8 cellular contexts compared by ENCODE assay signal in genomic region chr13:27620377-27621115, GRCh38. TPM values are rescaled to one million over a fixed set of nuclear protein-coding genes. Genes with fewer than 3 reads are reported as not detected.
DNase-seq lines count a peak whose midpoint lies in the region; ATAC-seq and TF ChIP-seq lines count a peak whose summit lies in the region.

TSS of gene LNX2 (minus strand) at chr13:27620529. CDS start at chr13:27581703, 38,826 bp downstream.

- peaks cover 43% of the 10 kb centered on the region for H3K36me3 Mint-ChIP-seq in activated T-helper 17 cell treated with anti-CD3 and anti-CD28 coated beads, Interleukin-2, amount 50 U/mL, for 72 hours (ENCODE audit: low read depth)
- H3K36me3 Mint-ChIP-seq in naive thymus-derived CD8-positive, alpha-beta T cell, result peaks cover 5 to 26% (median 8%) of the 10 kb centered on the region in 3 donors
- H3K36me3 Mint-ChIP-seq in stimulated activated naive B cell treated with anti-CD40 and anti-IgM and Interleukin-4, amounts not matched to agents 10 μg/mL and 1 μg/mL and 100 μg/mL, for 72 hours, result peaks cover 13 to 29% of the 10 kb centered on the region in 2 donors

- H3K4me1 Mint-ChIP-seq in activated T-helper 17 cell treated with anti-CD3 and anti-CD28 coated beads, Interleukin-2, amount 50 U/mL, for 72 hours, result peaks cover 40% of the 10 kb centered on the region
- peaks cover 29 to 70% (median 63%) of the 10 kb centered on the region in 4 donors for H3K4me1 Mint-ChIP-seq in naive thymus-derived CD8-positive, alpha-beta T cell
- peaks cover 39 to 62% of the 10 kb centered on the region in 2 donors for H3K4me1 Mint-ChIP-seq in stimulated activated naive B cell treated with anti-CD40 and anti-IgM and Interleukin-4, amounts not matched to agents 10 μg/mL and 1 μg/mL and 100 μg/mL, for 72 hours

- WGBS in GM23248 (ENCODE audit: low coverage in 1 of 2, low lambda C conversion rate in 2 of 2, missing lambda C conversion rate in 2 of 2), 2 experiments, result 1 to 2% methylated on average over 58 to 76 of the region's 79 CpGs

- H3K27ac ChIP-seq in DOHH2 (ENCODE audit: low read depth, low read length), result peak within 1 kb of the TSS; percentile 84
- H3K27ac ChIP-seq in GM23248, result peak within 1 kb of the TSS; percentile 75
- peak within 1 kb of the TSS; percentile 56 for H3K27ac ChIP-seq in fibroblast of lung (ENCODE audit: insufficient read depth, low read length)

- peak within 1 kb of the TSS; percentile 87 for H3K4me3 Mint-ChIP-seq in activated T-helper 17 cell treated with anti-CD3 and anti-CD28 coated beads, Interleukin-2, amount 50 U/mL, for 72 hours
- H3K4me3 Mint-ChIP-seq in naive thymus-derived CD8-positive, alpha-beta T cell, result peak within 1 kb of the TSS; percentile 83 to 97 (median 96)
- peak within 1 kb of the TSS; percentile 94 for H3K4me3 Mint-ChIP-seq in stimulated activated naive B cell treated with anti-CD40 and anti-IgM and Interleukin-4, amounts not matched to agents 10 μg/mL and 1 μg/mL and 100 μg/mL, for 72 hours

- POLR2A ChIA-PET in naive thymus-derived CD8-positive, alpha-beta T cell (lab: Charles Lee), result interaction anchor here (0.8 to 4.1 kb wide), 18 partner anchors 8 to 519 kb away, joined by 3 to 106 read pairs (median 4); partner anchors contain the start of genes GTF3A, MTIF3 and RPL21

- ATAC-seq in activated T-helper 17 cell treated with anti-CD3 and anti-CD28 coated beads, Interleukin-2, amount 50 U/mL, for 72 hours (replicated peaks), result peak; percentile 92
- peak; percentile 82 to 85 for ATAC-seq in naive thymus-derived CD8-positive, alpha-beta T cell
- peak; percentile 92 for ATAC-seq in stimulated activated naive B cell treated with anti-CD40 and anti-IgM and Interleukin-4, amounts not matched to agents 10 μg/mL and 1 μg/mL and 100 μg/mL, for 72 hours (replicated peaks)

- in situ Hi-C loops in GM23248 (cut with MboI), result no loop called here

- peaks cover 7% of the 10 kb centered on the region for H3F3A ChIP-seq in DOHH2 (ENCODE audit: control insufficient read depth, insufficient read depth)
- peaks cover 15% of the 10 kb centered on the region for H3F3A ChIP-seq in GM23248 (ENCODE audit: insufficient read depth)

- H4K20me1 ChIP-seq in DOHH2 (ENCODE audit: control insufficient read depth, insufficient read depth, low read depth, low read length) (peaks cover 18% of the 10 kb centered on the region), GM23248 (ENCODE audit: insufficient read depth) (no peaks in the 10 kb centered on the region), fibroblast of lung (ENCODE audit: control insufficient read depth, extremely low read depth, insufficient read depth, low read length) (no peaks in the 10 kb centered on the region)

- H2AFZ ChIP-seq in GM23248 (peak within 1 kb of the TSS; percentile 97), fibroblast of lung (ENCODE audit: low read length) (peak within 1 kb of the TSS; percentile 92)

- H3K4me1 ChIP-seq in DOHH2 (ENCODE audit: control insufficient read depth, low read length) (peaks cover 53% of the 10 kb centered on the region), GM23248 (ENCODE audit: insufficient read depth) (peaks cover 18% of the 10 kb centered on the region), fibroblast of lung (ENCODE audit: control insufficient read depth, extremely low read depth, insufficient read depth, low read length) (peaks cover 3% of the 10 kb centered on the region)

- no peaks in the 10 kb centered on the region for H3K9me3 Mint-ChIP-seq in activated T-helper 17 cell treated with anti-CD3 and anti-CD28 coated beads, Interleukin-2, amount 50 U/mL, for 72 hours
- H3K9me3 Mint-ChIP-seq in naive thymus-derived CD8-positive, alpha-beta T cell, result no peaks in the 10 kb centered on the region
- no peaks in the 10 kb centered on the region for H3K9me3 Mint-ChIP-seq in stimulated activated naive B cell treated with anti-CD40 and anti-IgM and Interleukin-4, amounts not matched to agents 10 μg/mL and 1 μg/mL and 100 μg/mL, for 72 hours

- H3K9ac ChIP-seq in GM23248 (peak within 1 kb of the TSS; percentile 90), fibroblast of lung (ENCODE audit: insufficient read depth, low read length) (peak within 1 kb of the TSS; percentile 68)

- H3K79me2 ChIP-seq in DOHH2 (ENCODE audit: control insufficient read depth, low read length) (peaks cover 89% of the 10 kb centered on the region), GM23248 (ENCODE audit: insufficient read depth) (peaks cover 75% of the 10 kb centered on the region), fibroblast of lung (ENCODE audit: control insufficient read depth, insufficient read depth, low read length) (peaks cover 40% of the 10 kb centered on the region)

- no peaks in the 10 kb centered on the region for H3K27me3 Mint-ChIP-seq in activated T-helper 17 cell treated with anti-CD3 and anti-CD28 coated beads, Interleukin-2, amount 50 U/mL, for 72 hours
- H3K27me3 Mint-ChIP-seq in naive thymus-derived CD8-positive, alpha-beta T cell, result no peaks in the 10 kb centered on the region
- no peaks in the 10 kb centered on the region for H3K27me3 Mint-ChIP-seq in stimulated activated naive B cell treated with anti-CD40 and anti-IgM and Interleukin-4, amounts not matched to agents 10 μg/mL and 1 μg/mL and 100 μg/mL, for 72 hours

- peak within 1 kb of the TSS; percentile 87 for H3K27ac Mint-ChIP-seq in activated T-helper 17 cell treated with anti-CD3 and anti-CD28 coated beads, Interleukin-2, amount 50 U/mL, for 72 hours
- peak within 1 kb of the TSS; percentile 88 to 99 (median 98) for H3K27ac Mint-ChIP-seq in naive thymus-derived CD8-positive, alpha-beta T cell
- H3K27ac Mint-ChIP-seq in stimulated activated naive B cell treated with anti-CD40 and anti-IgM and Interleukin-4, amounts not matched to agents 10 μg/mL and 1 μg/mL and 100 μg/mL, for 72 hours, result peak within 1 kb of the TSS; percentile 93

- H3K4me2 ChIP-seq in DOHH2 (ENCODE audit: low read length), result peak within 1 kb of the TSS; percentile 91
- H3K4me2 ChIP-seq in GM23248 (ENCODE audit: unreplicated experiment), result peak within 1 kb of the TSS; percentile 98
- peak within 1 kb of the TSS; percentile 93 for H3K4me2 ChIP-seq in fibroblast of lung (ENCODE audit: extremely low read depth, insufficient read depth, low read length)

- H3K27me3 ChIP-seq in DOHH2 (ENCODE audit: control insufficient read depth, low read length) (no peaks in the 10 kb centered on the region), GM23248 (replicated peaks; ENCODE audit: insufficient read depth) (no peaks in the 10 kb centered on the region), fibroblast of lung (ENCODE audit: control insufficient read depth, insufficient read depth, low read length) (no peaks in the 10 kb centered on the region)

- H3K9me2 ChIP-seq in DOHH2 (replicated peaks; ENCODE audit: control insufficient read depth, low read length) (no peaks in the 10 kb centered on the region), GM23248 (ENCODE audit: insufficient read depth) (no peaks in the 10 kb centered on the region)

- H3K9me3 ChIP-seq in DOHH2 (ENCODE audit: control insufficient read depth, insufficient read depth, low read length) (no peaks in the 10 kb centered on the region), GM23248 (ENCODE audit: low read depth) (no peaks in the 10 kb centered on the region), fibroblast of lung (ENCODE audit: control insufficient read depth, insufficient read depth, low read depth, low read length) (no peaks in the 10 kb centered on the region)

- H3K4me3 ChIP-seq in DOHH2 (ENCODE audit: low read length) (peak within 1 kb of the TSS; percentile 88), GM23248 (peak within 1 kb of the TSS; percentile 93), fibroblast of lung (replicated peaks in 1 of 4; ENCODE audit: control extremely low read depth in 1 of 4, insufficient read depth in 1 of 4, low read depth in 3 of 4, low read length in 4 of 4) (peak within 1 kb of the TSS; percentile 79 to 86 (median 83))

- H3K36me3 ChIP-seq in DOHH2 (ENCODE audit: control insufficient read depth, low read length) (peaks cover 38% of the 10 kb centered on the region), GM23248 (ENCODE audit: low read depth) (peaks cover 7% of the 10 kb centered on the region; the same call in 1 of the 2 replicates), fibroblast of lung (ENCODE audit: control insufficient read depth, insufficient read depth, low read length) (peaks cover 2% of the 10 kb centered on the region)

- DNase-seq in GM23248 (peak; percentile 99), LHCN-M2 (ENCODE audit: low read depth) (peak; percentile 95), RPMI7951 (ENCODE audit: low read depth) (peak; percentile 93), fibroblast of lung (ENCODE audit: low read depth in 2 of 2) (peak; percentile 95 to 96)
- DNase-seq in naive thymus-derived CD8-positive, alpha-beta T cell, result peak; percentile 93 to 97 (median 96)
- peak; percentile 98 for DNase-seq in stimulated activated naive B cell treated with anti-CD40 and anti-IgM and Interleukin-4, amounts not matched to agents 10 μg/mL and 1 μg/mL and 100 μg/mL, for 72 hours

- no peak for TF ChIP-seq CTCF in DOHH2 (IDR thresholded peaks at IDR 0.05; ENCODE audit: low read depth, low read length, poor library complexity, severe bottlenecking)
- TF ChIP-seq CTCF in fibroblast of lung (conservative IDR thresholded peaks at IDR 0.05 in 1 of 2, IDR thresholded peaks at IDR 0.05 in 1 of 2; ENCODE audit: low read depth in 1 of 2, low read length in 2 of 2), result no peak

RNA-seq across cellular contexts. Expression of gene LNX2, which starts in this region (rescaled TPM):
- 2.6 and 3.3 TPM in 2 replicates for total RNA-seq in GM23248 (2014; rRNA removed; shearing (Covaris generic))
- polyA plus RNA-seq in GM23248 (2016; fragmentation: Nextera tagmentation; extraction: Ambion mirVana), result 2.0 and 2.1 TPM in 2 replicates
- total RNA-seq in LHCN-M2 (2014; rRNA removed), result 7.3 and 7.8 TPM in 2 replicates
- polyA plus RNA-seq in LHCN-M2 (2012), result 2.2 TPM
- 5.3 and 6.3 TPM in 2 replicates for total RNA-seq in RPMI7951 (2014; rRNA removed; shearing (Covaris generic))
- 1 to 10 TPM; 4.1 TPM for total RNA-seq in activated T-helper 17 cell treated with anti-CD3 and anti-CD28 coated beads, Interleukin-2, amount 50 U/mL, for 72 hours
- 5.6 and 7.6 TPM in 2 replicates for total RNA-seq in fibroblast of lung
- polyA plus RNA-seq in fibroblast of lung, result 6.0 and 6.2 TPM in 2 replicates
- polyA plus RNA-seq in fibroblast of lung (2012), result 3.2 and 3.6 TPM in 2 replicates
- 6.9 and 7.2 TPM in 2 replicates for polyA minus RNA-seq in fibroblast of lung (ENCODE audit: low replicate concordance)
- 10 to 100 TPM; 10.0 to 10.8 TPM for total RNA-seq in naive thymus-derived CD8-positive, alpha-beta T cell
- polyA plus RNA-seq in naive thymus-derived CD8-positive, alpha-beta T cell, result 1 to 10 TPM; 2.5 to 3.1 (median 2.8) TPM

Comparison
In these comparisons a context has a peak if more than half of its experiments do, and no peak if none do; other contexts are left out.
1. Peak in every context shown above with its lines: DNase-seq, ATAC-seq, H3K4me3 ChIP-seq and H3K27ac ChIP-seq.